ENCODE assay signal across 18 cellular contexts in the genomic region with DNA sequence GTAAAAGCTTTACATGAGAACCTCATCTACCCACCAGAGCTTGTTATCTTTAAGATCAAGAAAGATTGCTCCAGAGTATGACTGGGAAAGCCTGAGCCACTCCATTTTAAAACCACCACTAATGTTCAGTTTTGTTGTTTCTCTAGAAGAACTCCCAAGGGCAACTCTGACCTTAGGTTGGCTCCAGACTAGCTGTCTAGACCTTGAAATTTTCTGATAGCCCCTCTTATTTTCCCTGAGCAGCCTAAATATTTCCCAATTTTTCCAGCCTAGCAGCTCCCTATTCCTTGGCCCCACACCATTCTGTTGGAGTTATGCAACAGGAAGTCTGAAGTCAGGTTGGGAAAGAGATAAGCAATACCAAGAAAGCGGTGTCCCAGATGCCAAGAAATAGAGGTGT.
DNase-seq lines count a peak whose midpoint lies in the region; ATAC-seq and TF ChIP-seq lines count a peak whose summit lies in the region.
"Had no signal": no experiment of that assay in that cellular context is flagged by ENCODE, and none has a peak within 500 bp of the region (broad histone marks: within the 10 kb centered on the region; RNA-seq: fewer than 3 reads in every experiment).

No MANE protein-coding gene starts in this region.

- no peak overlapping the region for H3K27ac ChIP-seq in A673 (ENCODE audit: low read depth, low read length, poor library complexity, severe bottlenecking)
- H3K27ac ChIP-seq: foreskin keratinocyte, prostate gland had no signal

- no peaks in the 10 kb centered on the region for H3K9me3 ChIP-seq in A673 (ENCODE audit: low read depth, low read length, poor library complexity, severe bottlenecking)
- H3K9me3 ChIP-seq: prostate gland had no signal

- DNase-seq in EL: peak; percentile 15
- DNase-seq in OCI-M1 (lab: John Stamatoyannopoulos, UW): peak; percentile 47
- DNase-seq in fibroblast of mammary gland (ENCODE audit: low read depth): peak; percentile 30
- DNase-seq in non-pigmented ciliary epithelial cell (ENCODE audit: low read depth): peak; percentile 10
- no peak for DNase-seq in A673 (ENCODE audit: low spot score)
- DNase-seq in activated CD8-positive, alpha-beta memory T cell treated with anti-CD3 and anti-CD28 coated beads for 24 hours: no peak
- DNase-seq: activated effector memory CD4-positive, alpha-beta T cell treated with anti-CD3 and anti-CD28 coated beads, Interleukin-2, amount 50 U/mL, for 16 hours; CD8-positive, alpha-beta T cell; foreskin keratinocyte; NCI-H146; NCI-H2171; NCI-H69; SIG-M5; T-cell had no signal

- TF ChIP-seq CTCF in fibroblast of mammary gland (conservative IDR thresholded peaks at IDR 0.05; ENCODE audit: control insufficient read depth, insufficient read depth, low read depth, low read length) (no peak), A673 (conservative IDR thresholded peaks at IDR 0.05; ENCODE audit: low read depth, low read length) (no peak)

- CTCF ChIA-PET in A673 (lab: Charles Lee): no interaction called here

- intact Hi-C loops in A673 (cut with micrococcal nuclease; ENCODE audit: unreplicated experiment): no loop called here

- ATAC-seq in HG02678 (IDR thresholded peaks at IDR 0.05; ENCODE audit: unreplicated experiment): no peak
- no peak for ATAC-seq in HG03025 (IDR thresholded peaks at IDR 0.05; ENCODE audit: low FRiP score, unreplicated experiment)
- ATAC-seq: CD8-positive, alpha-beta T cell; foreskin keratinocyte; natural killer cell treated with Interleukin-12 subunit alpha and Interleukin-12 subunit beta and Interleukin-15 and Interleukin-18, amount 100 ng/mL, for 72 hours; T-cell had no signal

- H3K27me3 ChIP-seq in A673 (replicated peaks; ENCODE audit: insufficient read depth, low read depth, low read length, poor library complexity): peaks cover 5% of the 10 kb centered on the region

- BruUV-seq in A673 (replicated peaks; lab: Mats Ljungman, UMichigan): no TSS peak

- POLR2A ChIA-PET in A673 (lab: Charles Lee; ENCODE audit: low non-redundant PET): no interaction called here

- H3K4me3 ChIP-seq in fibroblast of mammary gland (ENCODE audit: control insufficient read depth, low read depth, low read length) (no peak overlapping the region), A673 (ENCODE audit: low read depth, low read length, poor library complexity, severe bottlenecking) (no peak overlapping the region)
- H3K4me3 ChIP-seq: prostate gland had no signal

- no peaks in the 10 kb centered on the region for H3K36me3 ChIP-seq in A673 (ENCODE audit: insufficient read depth, low read length, poor library complexity, severe bottlenecking)
- H3K36me3 ChIP-seq: prostate gland had no signal

- peaks cover 5% of the 10 kb centered on the region for H3K4me1 ChIP-seq in A673 (ENCODE audit: insufficient read depth, low read length, poor library complexity, severe bottlenecking)
- H3K4me1 ChIP-seq: foreskin keratinocyte, prostate gland had no signal

Comparison
In these comparisons a context has a peak if more than half of its experiments do, and no peak if none do; other contexts are left out.
1. DNase-seq: peak in EL (single experiment), OCI-M1 (single experiment), fibroblast of mammary gland (single experiment) and non-pigmented ciliary epithelial cell (single experiment); none in A673 (single experiment) and activated CD8-positive, alpha-beta memory T cell treated with anti-CD3 and anti-CD28 coated beads for 24 hours (single experiment).